ENCODE assay signal across 33 cellular contexts in the genomic region with DNA sequence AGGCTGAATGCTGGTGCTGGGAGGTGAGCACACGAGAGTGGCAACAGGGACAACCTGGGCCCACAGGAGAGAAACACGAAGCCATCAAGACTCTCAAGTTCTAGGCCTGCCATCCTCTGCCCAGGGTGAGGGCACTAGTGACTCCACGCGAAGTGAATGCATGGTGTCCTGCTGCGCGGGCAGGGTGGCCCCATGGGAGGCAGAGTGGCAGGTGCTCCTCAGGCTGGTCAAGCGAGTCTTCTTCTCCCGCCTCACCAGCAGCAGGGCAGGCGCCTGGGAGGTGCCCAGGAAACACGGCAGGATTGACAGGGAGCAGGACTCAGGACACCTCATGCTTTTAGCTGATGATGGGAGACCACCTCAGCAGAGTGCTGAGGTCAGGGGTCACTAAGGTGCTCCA.
"Had no signal": no experiment of that assay in that cellular context is flagged by ENCODE, and none has a peak within 500 bp of the region (broad histone marks: within the 10 kb centered on the region; RNA-seq: fewer than 3 reads in every experiment).

No MANE protein-coding gene starts in this region.

- ATAC-seq: activated CD8-positive, alpha-beta memory T cell treated with anti-CD3 and anti-CD28 coated beads, Interleukin-2, amount 10 ng/mL, durations not matched to agents 7 days and 5 days; PC-3 had no signal

- H3K4me3 Mint-ChIP-seq: activated CD4-positive, alpha-beta memory T cell treated with anti-CD3 and anti-CD28 coated beads, Interleukin-2, amount 10 ng/mL, durations not matched to agents 7 days and 5 days; activated CD8-positive, alpha-beta memory T cell treated with anti-CD3 and anti-CD28 coated beads, Interleukin-2, amount 10 ng/mL, durations not matched to agents 7 days and 5 days; activated naive CD8-positive, alpha-beta T cell treated with anti-CD3 and anti-CD28 coated beads for 36 hours had no signal

- H3K27ac Mint-ChIP-seq: activated CD4-positive, alpha-beta memory T cell treated with anti-CD3 and anti-CD28 coated beads, Interleukin-2, amount 10 ng/mL, durations not matched to agents 7 days and 5 days; activated CD8-positive, alpha-beta memory T cell treated with anti-CD3 and anti-CD28 coated beads, Interleukin-2, amount 10 ng/mL, durations not matched to agents 7 days and 5 days; activated naive CD8-positive, alpha-beta T cell treated with anti-CD3 and anti-CD28 coated beads for 36 hours had no signal

- H3K36me3 ChIP-seq: brain microvascular endothelial cell, MG63, Peyer's patch, WERI-Rb-1 had no signal

- H3K27me3 ChIP-seq: brain microvascular endothelial cell, MG63, Peyer's patch had no signal

- H3K27ac ChIP-seq: brain microvascular endothelial cell, Peyer's patch, RWPE1, WERI-Rb-1 had no signal

- H3K4me3 ChIP-seq: MG63, Peyer's patch had no signal

- H3K27me3 Mint-ChIP-seq: activated CD4-positive, alpha-beta memory T cell treated with anti-CD3 and anti-CD28 coated beads, Interleukin-2, amount 10 ng/mL, durations not matched to agents 7 days and 5 days; activated CD8-positive, alpha-beta memory T cell treated with anti-CD3 and anti-CD28 coated beads, Interleukin-2, amount 10 ng/mL, durations not matched to agents 7 days and 5 days; activated naive CD8-positive, alpha-beta T cell treated with anti-CD3 and anti-CD28 coated beads for 36 hours had no signal

- H3K9me3 ChIP-seq: MG63, Peyer's patch had no signal

- DNase-seq: activated CD4-positive, alpha-beta memory T cell treated with anti-CD3 and anti-CD28 coated beads, Interleukin-2, amount 10 ng/mL, durations not matched to agents 7 days and 5 days; activated CD4-positive, alpha-beta T cell treated with anti-CD3 and anti-CD28 coated beads for 1 hour; activated CD4-positive, alpha-beta T cell treated with anti-CD3 and anti-CD28 coated beads for 48 hours; activated CD4-positive, CD25-positive, alpha-beta regulatory T cell; activated CD8-positive, alpha-beta memory T cell treated with anti-CD3 and anti-CD28 coated beads for 24 hours; activated CD8-positive, alpha-beta memory T cell treated with anti-CD3 and anti-CD28 coated beads, Interleukin-2, amount 10 ng/mL, durations not matched to agents 7 days and 5 days; activated CD8-positive, alpha-beta memory T cell treated with anti-CD3 and anti-CD28 coated beads, Interleukin-2, amount 50 U/mL, for 48 hours; activated effector memory CD4-positive, alpha-beta T cell treated with anti-CD3 and anti-CD28 coated beads, Interleukin-2, amount 50 U/mL, for 16 hours; activated naive CD4-positive, alpha-beta T cell; activated naive CD4-positive, alpha-beta T cell treated with anti-CD3 and anti-CD28 coated beads, Interleukin-2, amount 50 U/mL, for 16 hours; activated naive CD8-positive, alpha-beta T cell treated with anti-CD3 and anti-CD28 coated beads for 36 hours; activated T-cell treated with anti-CD3 and anti-CD28 coated beads, Interleukin-2, amount 50 U/mL, for 48 hours; amniotic stem cell; aorta; brain microvascular endothelial cell; central memory CD4-positive, alpha-beta T cell; MG63; NCI-H1048; NCI-H1436 treated with DMSO at 0.1 percent for 48 hours; NCI-H1694 treated with DMSO at 0.1 percent for 48 hours; NCI-H2029; NCI-H510A; NCI-H526; NCI-H748 treated with DMSO at 0.1 percent for 48 hours; NK-92 treated with Interleukin-12 subunit alpha and Interleukin-12 subunit beta, amount 100 ng/mL, for 24 hours; PC-3; Peyer's patch; Right ventricle myocardium superior; SW 1271; T-helper 1 cell; T1000; WERI-Rb-1 had no signal
